In genomic region chr3:172223870-172224269, GRCh38 we compare ENCODE assay signal across 15 cellular contexts.
"Had no signal": no experiment of that assay in that cellular context is flagged by ENCODE, and none has a peak within 500 bp of the region (broad histone marks: within the 10 kb centered on the region; RNA-seq: fewer than 3 reads in every experiment).

No MANE protein-coding gene starts in this region.

- H3K4me1 Mint-ChIP-seq: activated naive CD8-positive, alpha-beta T cell treated with anti-CD3 and anti-CD28 coated beads, Interleukin-2, amount 10 ng/mL, durations not matched to agents 7 days and 5 days had no signal

- H3K9me3 Mint-ChIP-seq: activated naive CD8-positive, alpha-beta T cell treated with anti-CD3 and anti-CD28 coated beads, Interleukin-2, amount 10 ng/mL, durations not matched to agents 7 days and 5 days; activated T-helper 1 cell treated with anti-CD3 and anti-CD28 coated beads, Interleukin-12 subunit alpha, Interleukin-12 subunit beta, Interleukin-2, Interleukin-4 antibody, amounts not matched to agents 30 ng/mL and 10 ng/mL and 1 ng/mL, durations not matched to agents 14 hours and 24 hours and 36 hours; brain; immature natural killer cell; mesothelial cell of epicardium; stimulated activated naive CD8-positive, alpha-beta T cell treated with anti-CD3 and anti-CD28 coated beads, Interleukin-15, Interleukin-2, amounts not matched to agents 100 ng/mL and 50 ng/mL, for 24 hours had no signal

- H3K4me3 Mint-ChIP-seq: activated naive CD8-positive, alpha-beta T cell treated with anti-CD3 and anti-CD28 coated beads, Interleukin-2, amount 10 ng/mL, durations not matched to agents 7 days and 5 days; activated T-helper 1 cell treated with anti-CD3 and anti-CD28 coated beads, Interleukin-12 subunit alpha, Interleukin-12 subunit beta, Interleukin-2, Interleukin-4 antibody, amounts not matched to agents 30 ng/mL and 10 ng/mL and 1 ng/mL, durations not matched to agents 14 hours and 24 hours and 36 hours; brain; immature natural killer cell; mesothelial cell of epicardium; neural crest cell; stimulated activated naive CD8-positive, alpha-beta T cell treated with anti-CD3 and anti-CD28 coated beads, Interleukin-15, Interleukin-2, amounts not matched to agents 100 ng/mL and 50 ng/mL, for 24 hours had no signal

- H3K27me3 Mint-ChIP-seq: activated naive CD8-positive, alpha-beta T cell treated with anti-CD3 and anti-CD28 coated beads, Interleukin-2, amount 10 ng/mL, durations not matched to agents 7 days and 5 days; brain; stimulated activated naive CD8-positive, alpha-beta T cell treated with anti-CD3 and anti-CD28 coated beads, Interleukin-15, Interleukin-2, amounts not matched to agents 100 ng/mL and 50 ng/mL, for 24 hours had no signal

- DNase-seq: activated CD4-positive, CD25-positive, alpha-beta regulatory T cell treated with anti-CD3 and anti-CD28 coated beads, Interleukin-2, amount 50 U/mL, for 72 hours; activated naive CD8-positive, alpha-beta T cell treated with anti-CD3 and anti-CD28 coated beads, Interleukin-2, amount 10 ng/mL, durations not matched to agents 7 days and 5 days; cerebellar nuclear complex; effector memory CD4-positive, alpha-beta T cell; foreskin melanocyte; immature natural killer cell; lower lobe of right lung; spleen; upper lobe of left lung had no signal

- ATAC-seq: lower lobe of right lung, sciatic nerve had no signal

- H3K27ac Mint-ChIP-seq: activated naive CD8-positive, alpha-beta T cell treated with anti-CD3 and anti-CD28 coated beads, Interleukin-2, amount 10 ng/mL, durations not matched to agents 7 days and 5 days; activated T-helper 1 cell treated with anti-CD3 and anti-CD28 coated beads, Interleukin-12 subunit alpha, Interleukin-12 subunit beta, Interleukin-2, Interleukin-4 antibody, amounts not matched to agents 30 ng/mL and 10 ng/mL and 1 ng/mL, durations not matched to agents 14 hours and 24 hours and 36 hours; mesothelial cell of epicardium; stimulated activated naive CD8-positive, alpha-beta T cell treated with anti-CD3 and anti-CD28 coated beads, Interleukin-15, Interleukin-2, amounts not matched to agents 100 ng/mL and 50 ng/mL, for 24 hours had no signal
